ENCODE assay signal across 20 cellular contexts in genomic region chr5:78562001-78562400, GRCh38.
"Had no signal": no experiment of that assay in that cellular context is flagged by ENCODE, and none has a peak within 500 bp of the region (broad histone marks: within the 10 kb centered on the region; RNA-seq: fewer than 3 reads in every experiment).

No MANE protein-coding gene starts in this region.

- FAIRE-seq: frontal cortex, islet of Langerhans had no signal

- H3K4me1 ChIP-seq: right lobe of liver, thyroid gland, vagina had no signal

- H3K4me1 Mint-ChIP-seq: natural killer cell had no signal

- H3K9me3 Mint-ChIP-seq: natural killer cell; stimulated activated effector memory CD8-positive, alpha-beta T cell treated with anti-CD3 and anti-CD28 coated beads, Interleukin-12 subunit alpha, Interleukin-12 subunit beta, amount 100 ng/mL, for 72 hours had no signal

- DNase-seq: effector CD8-positive, alpha-beta T cell; heart right ventricle; hypothalamus; mucosa of descending colon; natural killer cell; psoas muscle; retina; right lobe of liver; stimulated activated CD4-positive, alpha-beta T cell treated with anti-CD3 and anti-CD28 coated beads, Interleukin-4, amount 100 ng/mL, for 1 hour; stimulated activated CD8-positive, alpha-beta memory T cell treated with anti-CD3 and anti-CD28 coated beads, Interleukin-4, amount 100 ng/mL, for 48 hours; stimulated activated naive CD8-positive, alpha-beta T cell treated with anti-CD3 and anti-CD28 coated beads, Interleukin-15, Interleukin-2, amounts not matched to agents 100 U/mL and 50 U/mL, for 24 hours; thyroid gland; upper lobe of right lung had no signal

- H3K27ac Mint-ChIP-seq: natural killer cell; stimulated activated effector memory CD8-positive, alpha-beta T cell treated with anti-CD3 and anti-CD28 coated beads, Interleukin-12 subunit alpha, Interleukin-12 subunit beta, amount 100 ng/mL, for 72 hours had no signal

- H3K4me3 ChIP-seq: coronary artery, dorsolateral prefrontal cortex, heart right ventricle, mucosa of descending colon, psoas muscle, right lobe of liver, suprapubic skin, thyroid gland, upper lobe of right lung, vagina had no signal

- H3K36me3 Mint-ChIP-seq: natural killer cell; stimulated activated effector memory CD8-positive, alpha-beta T cell treated with anti-CD3 and anti-CD28 coated beads, Interleukin-12 subunit alpha, Interleukin-12 subunit beta, amount 100 ng/mL, for 72 hours had no signal

- H3K36me3 ChIP-seq: right lobe of liver, suprapubic skin, thyroid gland, upper lobe of right lung, vagina had no signal

- H3K27ac ChIP-seq: coronary artery, heart right ventricle, psoas muscle, right lobe of liver, suprapubic skin, thyroid gland, upper lobe of right lung, vagina had no signal

- H3K27me3 ChIP-seq: dorsolateral prefrontal cortex, heart right ventricle, right lobe of liver, suprapubic skin, thyroid gland, upper lobe of right lung, vagina had no signal

- H3K9me3 ChIP-seq: mucosa of descending colon, psoas muscle, right lobe of liver, suprapubic skin, thyroid gland, upper lobe of right lung, vagina had no signal

- H3K4me3 Mint-ChIP-seq: natural killer cell; stimulated activated effector memory CD8-positive, alpha-beta T cell treated with anti-CD3 and anti-CD28 coated beads, Interleukin-12 subunit alpha, Interleukin-12 subunit beta, amount 100 ng/mL, for 72 hours had no signal
